Comparison of ENCODE assay signal across 1 cellular context in the genomic region with DNA sequence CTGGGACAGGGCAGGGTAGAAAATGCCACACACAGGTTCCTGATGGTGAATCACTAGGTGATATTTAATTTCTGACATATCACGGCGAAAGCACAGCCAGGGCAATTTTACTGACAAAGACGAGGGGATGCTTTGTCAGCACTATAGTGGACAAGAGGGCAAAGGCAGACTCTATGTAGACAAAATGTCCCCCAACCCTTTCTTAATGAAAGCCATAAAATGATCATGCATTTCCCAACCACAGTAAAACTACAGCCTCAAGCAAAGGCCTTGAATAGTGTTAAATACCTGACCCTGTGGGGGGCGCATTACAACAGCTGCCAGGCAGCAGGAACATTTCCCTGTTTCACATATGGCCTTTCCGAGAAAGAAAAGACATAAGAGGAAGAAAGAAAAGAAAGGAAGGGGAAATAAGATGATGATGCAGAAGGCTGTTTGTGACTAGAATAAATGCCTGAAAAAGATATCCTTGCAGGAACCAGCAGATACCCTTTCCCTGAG.
A peak's percentile ranks its signal among the peaks of the same experiment; 100 is the strongest.
TF ChIP-seq lines count a peak whose summit lies in the region.

No MANE protein-coding gene starts in this region.

TF ChIP-seq in HepG2, 621 proteins besides CTCF, POLR2A, EP300 and RAD21:
- no peak for TF ChIP-seq FUBP1 (CRISPR knock-in tag; IDR thresholded peaks at IDR 0.05; ENCODE audit: borderline replicate concordance)
- 0 out of 2 replicates have a peak, but pooled peaks have one; percentile 37 for TF ChIP-seq MAFF (IDR thresholded peaks at IDR 0.05; ENCODE audit: low read depth, low read length)
- no peak for TF ChIP-seq ZKSCAN8 (CRISPR knock-in tag; IDR thresholded peaks at IDR 0.05; ENCODE audit: borderline replicate concordance)
- TF ChIP-seq MAFK (conservative IDR thresholded peaks at IDR 0.05 in 1 of 2, IDR thresholded peaks at IDR 0.05 in 1 of 2; ENCODE audit: low read length in 2 of 2) = peak in 1 of 2 experiments; percentile 64; a peak in 3 of 4 replicates
